8 cellular contexts compared by ENCODE assay signal in the genomic region with DNA sequence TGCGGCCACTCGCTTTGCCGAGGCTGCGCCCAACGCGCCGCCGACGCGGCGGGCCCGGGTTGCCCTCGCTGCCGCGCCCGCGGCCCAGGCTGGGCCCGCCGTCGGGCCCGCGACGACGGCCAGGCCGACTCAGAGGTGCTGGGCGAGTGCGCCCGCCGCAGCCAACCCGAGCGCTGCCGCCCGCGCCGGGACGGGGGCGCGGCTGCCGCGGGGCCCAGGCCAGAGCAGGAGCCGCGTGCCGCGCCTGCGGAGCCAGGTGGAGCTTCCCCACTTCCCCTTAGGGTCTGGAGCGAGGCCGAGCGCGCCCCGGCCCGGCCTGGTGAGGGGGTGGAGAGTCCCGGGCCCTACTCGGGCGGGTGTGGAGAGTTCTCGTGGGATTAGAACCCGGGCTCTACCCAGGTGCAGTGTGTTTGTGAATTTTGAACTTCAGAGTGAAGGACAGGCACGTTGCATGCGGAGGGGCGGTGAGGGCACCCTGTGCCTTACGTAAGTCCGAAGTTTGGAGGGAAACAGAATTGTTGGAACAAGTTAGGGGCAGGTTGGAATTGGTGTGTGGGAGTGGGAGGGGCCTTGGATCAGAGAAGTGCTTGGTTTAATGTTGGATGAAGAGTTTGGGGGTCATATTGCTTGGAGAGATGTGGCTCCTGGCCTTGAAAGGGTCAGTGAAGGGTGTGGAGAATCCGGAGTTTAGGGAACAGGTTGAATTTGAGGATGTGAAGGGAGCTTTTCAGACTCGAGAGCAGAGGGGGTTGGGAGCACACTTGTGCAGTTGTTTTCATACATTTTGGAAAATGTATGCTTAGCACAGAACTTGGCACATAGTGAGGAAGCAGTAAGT. TPM values are rescaled to one million over a fixed set of nuclear protein-coding genes. Genes with fewer than 3 reads are reported as not detected.
A peak's percentile ranks its signal among the peaks of the same experiment; 100 is the strongest.
DNase-seq lines count a peak whose midpoint lies in the region; ATAC-seq and TF ChIP-seq lines count a peak whose summit lies in the region.

No MANE protein-coding gene starts in this region.

- peak overlapping the region; percentile 89 to 99 (median 99) for H3K27ac ChIP-seq in esophagus squamous epithelium
- peak overlapping the region; percentile 79 for H3K27ac ChIP-seq in naive thymus-derived CD4-positive, alpha-beta T cell (ENCODE audit: low read depth, low read length)
- H3K27ac ChIP-seq in temporal lobe (ENCODE audit: low read depth, low read length), result peak overlapping the region; percentile 36

- H3K36me3 ChIP-seq in NT2/D1 (ENCODE audit: insufficient read depth, insufficient read length, low read length) (peaks cover 4% of the 10 kb centered on the region), esophagus squamous epithelium (no peaks in the 10 kb centered on the region)
- H3K36me3 ChIP-seq in naive thymus-derived CD4-positive, alpha-beta T cell (ENCODE audit: control insufficient read depth in 2 of 3, insufficient read depth in 3 of 3, low read length in 3 of 3), result peaks cover 0 to 3% (median 0%) of the 10 kb centered on the region in 3 experiments

- peak in 1 of 6 experiments; percentile 4 for TF ChIP-seq CTCF in esophagus squamous epithelium (IDR thresholded peaks at IDR 0.05)

- 0% methylated on average over 6 to 9 of the region's 63 CpGs for WGBS in esophagus squamous epithelium, 2 donors

- H3K36me3 Mint-ChIP-seq in naive thymus-derived CD4-positive, alpha-beta T cell, result peaks cover 0 to 5% (median 0%) of the 10 kb centered on the region in 5 donors

- no peaks in the 10 kb centered on the region for H3K27me3 ChIP-seq in NT2/D1 (ENCODE audit: insufficient read depth, insufficient read length)
- no peaks in the 10 kb centered on the region for H3K27me3 ChIP-seq in esophagus squamous epithelium
- H3K27me3 ChIP-seq in naive thymus-derived CD4-positive, alpha-beta T cell (ENCODE audit: control insufficient read depth in 2 of 2, insufficient read depth in 2 of 2, low read length in 2 of 2), result no peaks in the 10 kb centered on the region

- DNase-seq in AML-193 (lab: John Stamatoyannopoulos, UW) (peak; percentile 49 to 56), NT2/D1 (ENCODE audit: low read depth, low spot score) (no peak), activated T-cell treated with anti-CD3 and anti-CD28 coated beads for 4 hours (peak; percentile 30), esophagus squamous epithelium (lab: John Stamatoyannopoulos, UW) (no peak)
- peak in 7 of 9 donors; percentile 28 to 73 (median 40) for DNase-seq in naive thymus-derived CD4-positive, alpha-beta T cell

- peak overlapping the region; percentile 90 for H3K9ac ChIP-seq in NT2/D1 (ENCODE audit: insufficient read length, low read depth)

- POLR2A ChIA-PET in naive thymus-derived CD4-positive, alpha-beta T cell (lab: Charles Lee), result no interaction called here

- CTCF ChIA-PET in naive thymus-derived CD4-positive, alpha-beta T cell (lab: Charles Lee), result no interaction called here

- no peaks in the 10 kb centered on the region for H3K9me3 Mint-ChIP-seq in naive thymus-derived CD4-positive, alpha-beta T cell

- TF ChIP-seq POLR2A in esophagus squamous epithelium (IDR thresholded peaks at IDR 0.05), result peak in 1 of 4 donors; percentile 3

- intact Hi-C loops in esophagus squamous epithelium (cut with DNase I), result no loop called here
- intact Hi-C loops in naive thymus-derived CD4-positive, alpha-beta T cell (cut with micrococcal nuclease), result loop anchor here (2.0 to 10.0 kb wide), 7 partner anchors 157 to 1102 kb away; partner anchors contain the start of genes NEU3 (in 2 of the 2), PGM2L1 (in 1 of the 2), PLEKHB1 (in 1 of the 2) and POLD3 (in 1 of the 2)

- peaks cover 25 to 55% (median 50%) of the 10 kb centered on the region in 7 donors for H3K4me1 Mint-ChIP-seq in naive thymus-derived CD4-positive, alpha-beta T cell

- H3K27ac Mint-ChIP-seq in naive thymus-derived CD4-positive, alpha-beta T cell, result peak overlapping the region; percentile 60 to 94 (median 84)

- H3K4me1 ChIP-seq in NT2/D1 (ENCODE audit: insufficient read depth, insufficient read length), result no peaks in the 10 kb centered on the region
- peaks cover 13 to 63% (median 30%) of the 10 kb centered on the region in 3 donors for H3K4me1 ChIP-seq in esophagus squamous epithelium
- peaks cover 16 to 29% of the 10 kb centered on the region in 2 donors for H3K4me1 ChIP-seq in naive thymus-derived CD4-positive, alpha-beta T cell (ENCODE audit: control insufficient read depth in 2 of 2, insufficient read depth in 2 of 2, low read length in 2 of 2)

- H3K27me3 Mint-ChIP-seq in naive thymus-derived CD4-positive, alpha-beta T cell, result no peaks in the 10 kb centered on the region

- peak overlapping the region; percentile 74 for H3K4me3 ChIP-seq in NT2/D1 (ENCODE audit: insufficient read length, low read depth)
- peak overlapping the region; percentile 71 to 96 (median 88) for H3K4me3 ChIP-seq in esophagus squamous epithelium
- H3K4me3 ChIP-seq in naive thymus-derived CD4-positive, alpha-beta T cell (ENCODE audit: low read length), result peak overlapping the region; percentile 73

- ATAC-seq in GM18861 (IDR thresholded peaks at IDR 0.05; ENCODE audit: unreplicated experiment), result peak; percentile 33
- peak; percentile 59 for ATAC-seq in HG03045 (IDR thresholded peaks at IDR 0.05; ENCODE audit: unreplicated experiment)
- ATAC-seq in naive thymus-derived CD4-positive, alpha-beta T cell, result peak; percentile 62

- H3K4me3 Mint-ChIP-seq in naive thymus-derived CD4-positive, alpha-beta T cell, result peak overlapping the region; percentile 81 to 99 (median 93)

- H3K9me3 ChIP-seq in NT2/D1 (ENCODE audit: insufficient read depth, low read length) (no peaks in the 10 kb centered on the region), esophagus squamous epithelium (no peaks in the 10 kb centered on the region)
- H3K9me3 ChIP-seq in naive thymus-derived CD4-positive, alpha-beta T cell (ENCODE audit: control insufficient read depth in 2 of 3, low read length in 3 of 3), result no peaks in the 10 kb centered on the region

RNA-seq across cellular contexts. Expression of gene RNF169, which starts 0.7 kb away (rescaled TPM):
- total RNA-seq in esophagus squamous epithelium, result 10 to 100 TPM; 18.0 to 23.3 (median 19.2) TPM
- 10 to 100 TPM; 17.9 to 25.5 (median 22.2) TPM for total RNA-seq in naive thymus-derived CD4-positive, alpha-beta T cell
- polyA plus RNA-seq in naive thymus-derived CD4-positive, alpha-beta T cell, result 1 to 10 TPM; 1.1 to 1.6 TPM
- 22.6 TPM for total RNA-seq in temporal lobe

RNA-seq across cellular contexts. Expression of gene CHRDL2, which starts 18.1 kb away (rescaled TPM):
- total RNA-seq in esophagus squamous epithelium, result under 1 TPM in 2 of 4 donors, not detected in 2; 0.19 to 0.97 TPM
- not detected for total RNA-seq in naive thymus-derived CD4-positive, alpha-beta T cell
- polyA plus RNA-seq in naive thymus-derived CD4-positive, alpha-beta T cell, result not detected
- total RNA-seq in temporal lobe, result 0.25 TPM

Comparison
In these comparisons a context has a peak if more than half of its experiments do, and no peak if none do; other contexts are left out.
1. DNase-seq: peak in AML-193 (2 of 2), activated T-cell treated with anti-CD3 and anti-CD28 coated beads for 4 hours (single experiment) and naive thymus-derived CD4-positive, alpha-beta T cell (7 of 9); none in NT2/D1 (single experiment) and esophagus squamous epithelium (single experiment).
2. H3K27ac ChIP-seq: peak in every context shown above with its lines; median percentile 99 in esophagus squamous epithelium; 79 in naive thymus-derived CD4-positive, alpha-beta T cell; 36 in temporal lobe.
3. Peak in every context shown above with its lines, with median percentiles within 50 percentile points of each other: ATAC-seq and H3K4me3 ChIP-seq.